13 cellular contexts compared by ENCODE assay signal in the genomic region with DNA sequence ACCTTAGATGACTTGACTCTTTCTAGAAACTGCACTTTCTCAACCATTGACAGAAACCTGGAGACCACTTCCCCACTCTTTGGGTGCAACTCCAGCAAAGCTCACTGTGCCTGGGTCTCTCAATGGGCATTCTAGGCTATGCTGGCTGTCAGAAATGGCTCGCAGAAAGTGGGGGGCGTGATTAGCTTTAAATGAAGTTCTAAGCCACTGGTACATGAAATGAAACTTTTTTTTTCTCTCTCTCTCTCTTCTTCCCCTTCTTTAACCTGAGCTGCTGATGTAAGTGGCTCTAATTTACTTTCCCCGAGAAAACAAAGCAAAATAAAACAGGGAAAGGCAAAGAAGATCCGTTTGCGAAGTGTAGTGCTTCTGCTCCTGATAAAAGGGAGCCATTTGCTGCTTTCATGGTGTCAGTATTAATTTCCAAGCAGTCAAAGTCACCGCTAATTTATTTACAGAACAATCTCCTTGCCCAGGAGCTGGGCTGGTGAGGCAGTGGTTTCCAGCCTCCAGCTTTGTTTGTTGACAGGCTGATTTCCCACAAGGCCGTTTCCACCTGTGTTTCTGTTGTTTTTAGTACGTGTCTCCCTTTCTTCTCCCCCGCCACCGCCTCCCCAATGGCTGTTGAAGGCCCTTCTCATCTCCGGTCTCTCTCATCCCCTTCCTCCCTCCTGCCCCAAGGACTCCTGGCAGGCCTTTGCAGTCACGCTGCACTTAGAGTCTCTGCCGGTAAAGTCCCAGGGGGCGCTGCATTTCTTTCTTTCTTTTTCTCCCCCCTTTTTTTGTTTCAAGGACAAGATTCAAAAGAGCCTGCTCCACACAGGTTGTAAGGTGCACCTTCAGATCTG.
A peak's percentile ranks its signal among the peaks of the same experiment; 100 is the strongest.
DNase-seq lines count a peak whose midpoint lies in the region; ATAC-seq and TF ChIP-seq lines count a peak whose summit lies in the region.
"Had no signal": no experiment of that assay in that cellular context is flagged by ENCODE, and none has a peak within 500 bp of the region (broad histone marks: within the 10 kb centered on the region; RNA-seq: fewer than 3 reads in every experiment).

No MANE protein-coding gene starts in this region.

- POLR2A ChIA-PET in HCT116 (lab: Charles Lee): no interaction called here

- peak in 2 of 3 experiments; percentile 39 to 57; a peak in 3 of 6 replicates for TF ChIP-seq CTCF in HCT116 (IDR thresholded peaks at IDR 0.05 in 2 of 3, conservative IDR thresholded peaks at IDR 0.05 in 1 of 3; ENCODE audit: borderline replicate concordance in 1 of 3, insufficient read depth in 1 of 3, low read depth in 2 of 3, low read length in 2 of 3)
- peak; percentile 38 for TF ChIP-seq CTCF in SU-DHL-6 (IDR thresholded peaks at IDR 0.05; ENCODE audit: insufficient read depth, low read length, poor library complexity, severe bottlenecking)

- H3K4ac ChIP-seq in mesendoderm (ENCODE audit: low read depth, low read length): no peak overlapping the region

- no peak overlapping the region for H4K8ac ChIP-seq in mesendoderm (ENCODE audit: low read depth, low read length)

- no peaks in the 10 kb centered on the region for H3K36me3 ChIP-seq in HCT116 (ENCODE audit: control insufficient read depth in 1 of 2, insufficient read depth in 2 of 2, low read length in 2 of 2)
- no peaks in the 10 kb centered on the region for H3K36me3 ChIP-seq in SU-DHL-6 (ENCODE audit: low read length)
- no peaks in the 10 kb centered on the region for H3K36me3 ChIP-seq in mesendoderm (ENCODE audit: control insufficient read depth, insufficient read depth, low read length)

- BruUV-seq in HCT116 (replicated peaks; lab: Mats Ljungman, UMichigan): no TSS peak

- no peak overlapping the region for H3K56ac ChIP-seq in mesendoderm (ENCODE audit: low read length)

- H3K4me1 ChIP-seq in HCT116 (ENCODE audit: control insufficient read depth in 1 of 2, insufficient read depth in 2 of 2, low read length in 2 of 2) (no peaks in the 10 kb centered on the region), mesendoderm (ENCODE audit: control insufficient read depth, low read depth, low read length) (no peaks in the 10 kb centered on the region)

- H4K20me1 ChIP-seq in HCT116 (ENCODE audit: insufficient read depth) (no peaks in the 10 kb centered on the region), SU-DHL-6 (ENCODE audit: low read depth, low read length) (no peaks in the 10 kb centered on the region)

- H3K4me3 ChIP-seq in GM08714 (ENCODE audit: low read length): peak overlapping the region; percentile 26; the same call in 1 of the 2 replicates
- H3K4me3 ChIP-seq in HCT116 (replicated peaks in 1 of 2; ENCODE audit: low read depth in 1 of 2, low read length in 2 of 2): no peak overlapping the region
- no peak overlapping the region for H3K4me3 ChIP-seq in SU-DHL-6 (ENCODE audit: insufficient read depth, low read length, poor library complexity, severe bottlenecking)
- H3K4me3 ChIP-seq in mesendoderm (ENCODE audit: low read length): no peak overlapping the region
- H3K4me3 ChIP-seq: coronary artery, GM23248 had no signal

- H2BK5ac ChIP-seq in mesendoderm (ENCODE audit: low read length): no peak overlapping the region

- no peak overlapping the region for H3K27ac ChIP-seq in HCT116 (ENCODE audit: low read depth, low read length)
- no peak overlapping the region for H3K27ac ChIP-seq in SU-DHL-6 (ENCODE audit: low read depth, low read length)
- no peak overlapping the region for H3K27ac ChIP-seq in mesendoderm (ENCODE audit: low read depth, low read length)
- H3K27ac ChIP-seq: coronary artery, GM23248 had no signal

- ATAC-seq in HCT116: peak; percentile 70
- ATAC-seq in HG03457 (IDR thresholded peaks at IDR 0.05; ENCODE audit: unreplicated experiment): no peak
- ATAC-seq in HG03159 (IDR thresholded peaks at IDR 0.05; ENCODE audit: unreplicated experiment): no peak
- ATAC-seq: HepG2, right cardiac atrium had no signal

- H2AK5ac ChIP-seq in mesendoderm (ENCODE audit: low read length): no peak overlapping the region

- TF ChIP-seq POLR2A in HCT116 (IDR thresholded peaks at IDR 0.05; ENCODE audit: borderline replicate concordance, extremely low read depth, insufficient read depth, insufficient read length): no peak

- CTCF ChIA-PET in HCT116 (lab: Charles Lee): interaction anchor here (0.6 to 1.4 kb wide), 2 partner anchors 19 to 601 kb away, joined by 3 read pairs; no protein-coding TSS in a partner anchor

- H2BK15ac ChIP-seq in mesendoderm (replicated peaks; ENCODE audit: low read depth): no peak overlapping the region

- H3F3A ChIP-seq in SU-DHL-6 (ENCODE audit: insufficient read depth): no peaks in the 10 kb centered on the region

- TF ChIP-seq RAD21 in HCT116 (IDR thresholded peaks at IDR 0.05; ENCODE audit: low read depth): no peak; the same call in 1 of the 2 replicates

- H3K18ac ChIP-seq in mesendoderm (ENCODE audit: low read length): no peak overlapping the region

- no peak overlapping the region for H2BK120ac ChIP-seq in mesendoderm (ENCODE audit: low read depth, low read length)

- H3K4me2 ChIP-seq in HCT116 (ENCODE audit: low read length) (no peak overlapping the region), SU-DHL-6 (ENCODE audit: low read depth, low read length, poor library complexity, severe bottlenecking) (peak overlapping the region; percentile 41), mesendoderm (ENCODE audit: low read length) (no peak overlapping the region)

- intact Hi-C loops in HCT116 (cut with micrococcal nuclease): no loop called here
- intact Hi-C loops in posterior cingulate gyrus (cut with DNase I): no loop called here

- no peaks in the 10 kb centered on the region for H3K9me3 ChIP-seq in HCT116 (ENCODE audit: control insufficient read depth in 1 of 2, insufficient read depth in 1 of 2, low read depth in 1 of 2, low read length in 2 of 2)
- no peaks in the 10 kb centered on the region for H3K9me3 ChIP-seq in SU-DHL-6 (ENCODE audit: insufficient read depth, low read length)

- H2AFZ ChIP-seq in HCT116 (ENCODE audit: low read depth, low read length, poor library complexity, severe bottlenecking): no peak overlapping the region
- peak overlapping the region; percentile 32 for H2AFZ ChIP-seq in SU-DHL-6 (ENCODE audit: low read depth, low read length, severe bottlenecking)
- H2AFZ ChIP-seq: GM23248 had no signal

- no peak overlapping the region for H3K23ac ChIP-seq in mesendoderm (ENCODE audit: low read length)

- RAD21 ChIA-PET in HCT116 (lab: Charles Lee; ENCODE audit: low non-redundant PET in 1 of 2, low total read pairs in 2 of 2, uncharacterized antibody in 2 of 2, unreplicated experiment in 2 of 2): no interaction called here

- WGBS in mesendoderm (ENCODE audit: extremely low coverage, insufficient coverage, low lambda C conversion rate): no CpG with 5 or more reads among the region's 14 CpGs

- H3K27me3 ChIP-seq in HCT116 (ENCODE audit: insufficient read depth, low read length): peaks cover 29% of the 10 kb centered on the region
- H3K27me3 ChIP-seq in SU-DHL-6 (ENCODE audit: low read length): no peaks in the 10 kb centered on the region
- H3K27me3 ChIP-seq in mesendoderm (ENCODE audit: insufficient read depth, low read length, poor library complexity): no peaks in the 10 kb centered on the region

- no peak overlapping the region for H3K9ac ChIP-seq in HCT116 (ENCODE audit: low read length)
- no peak overlapping the region for H3K9ac ChIP-seq in SU-DHL-6 (ENCODE audit: low read length)
- no peak overlapping the region for H3K9ac ChIP-seq in mesendoderm (ENCODE audit: low read length)
- H3K9ac ChIP-seq: GM23248 had no signal

- H4K5ac ChIP-seq in mesendoderm (ENCODE audit: low read length): no peak overlapping the region

- no peak for DNase-seq in HCT116 (ENCODE audit: low read depth, low spot score)
- peak; percentile 71 for DNase-seq in mesendoderm
- no peak for DNase-seq in posterior cingulate gyrus
- no peak for DNase-seq in dedifferentiated amniotic fluid mesenchymal stem cell (ENCODE audit: extremely low spot score)
- DNase-seq: activated CD8-positive, alpha-beta memory T cell treated with anti-CD3 and anti-CD28 coated beads, Interleukin-2, amount 50 U/mL, for 4 hours; GM23248; right cardiac atrium had no signal

- no peaks in the 10 kb centered on the region for H3K79me1 ChIP-seq in mesendoderm (ENCODE audit: low read length)

- H3K79me2 ChIP-seq in HCT116 (ENCODE audit: insufficient read depth, low read length) (no peaks in the 10 kb centered on the region), SU-DHL-6 (ENCODE audit: insufficient read depth, low read length) (no peaks in the 10 kb centered on the region), mesendoderm (ENCODE audit: control insufficient read depth, insufficient read depth, low read length) (no peaks in the 10 kb centered on the region)

- H3K9me2 ChIP-seq in HCT116 (ENCODE audit: insufficient read depth) (no peaks in the 10 kb centered on the region), SU-DHL-6 (replicated peaks; ENCODE audit: insufficient read depth, low read length) (no peaks in the 10 kb centered on the region)

TF ChIP-seq in HCT116, 20 proteins besides CTCF, POLR2A, EP300 and RAD21 (continues in another document):
- TF ChIP-seq REST (IDR thresholded peaks at IDR 0.05; ENCODE audit: low read depth) (no peak), EZH2phosphoT487 (IDR thresholded peaks at IDR 0.05; ENCODE audit: borderline replicate concordance) (no peak), YY1 (IDR thresholded peaks at IDR 0.05; ENCODE audit: extremely low read depth, insufficient replicate concordance, low read depth, low read length) (no peak), ZNF274 (IDR thresholded peaks at IDR 0.05; ENCODE audit: low read depth, low read length) (no peak)
